In genomic region chr15:38084289-38084688, GRCh38 we compare ENCODE assay signal across 8 cellular contexts.
DNase-seq lines count a peak whose midpoint lies in the region; ATAC-seq and TF ChIP-seq lines count a peak whose summit lies in the region.

No MANE protein-coding gene starts in this region.

- H3K27me3 ChIP-seq in KMS-11 (ENCODE audit: insufficient read depth, low read depth) (no peaks in the 10 kb centered on the region), stomach (no peaks in the 10 kb centered on the region)

- no peaks in the 10 kb centered on the region for H4K20me1 ChIP-seq in KMS-11 (ENCODE audit: insufficient read depth)

- peak overlapping the region; percentile 56; the same call in 1 of the 2 replicates for H2AFZ ChIP-seq in KMS-11 (ENCODE audit: low read depth)

- TF ChIP-seq POLR2A in stomach (IDR thresholded peaks at IDR 0.05) = no peak

- H3K9ac ChIP-seq in KMS-11 = peak overlapping the region; percentile 53; the same call in 1 of the 2 replicates

- intact Hi-C loops in stomach (cut with DNase I; ENCODE audit: low total_unique reads) = no loop called here

- no peaks in the 10 kb centered on the region for H3K9me3 ChIP-seq in stomach

- TF ChIP-seq CTCF in KMS-11 (conservative IDR thresholded peaks at IDR 0.05; ENCODE audit: low read depth, low read length) = no peak
- TF ChIP-seq CTCF in fibroblast of pulmonary artery (IDR thresholded peaks at IDR 0.05; ENCODE audit: low read length, missing control alignments) = no peak
- no peak for TF ChIP-seq CTCF in stomach (IDR thresholded peaks at IDR 0.05)

- ATAC-seq in GM18502 (IDR thresholded peaks at IDR 0.05; ENCODE audit: poor library complexity, unreplicated experiment) = peak; percentile 76
- peak; percentile 68 for ATAC-seq in GM21737 (IDR thresholded peaks at IDR 0.05; ENCODE audit: unreplicated experiment)
- no peak for ATAC-seq in left lobe of liver

- peak overlapping the region; percentile 83 for H3K4me2 ChIP-seq in KMS-11

- DNase-seq in fibroblast of pulmonary artery (ENCODE audit: low read depth) = peak; percentile 39
- DNase-seq in NCI-H748 treated with DMSO at 0.1 percent for 48 hours (lab: John Stamatoyannopoulos, UW) = no peak
- no peak for DNase-seq in activated T-cell treated with anti-CD3 and anti-CD28 coated beads for 4 hours
- no peak for DNase-seq in stomach
- no peak for DNase-seq in left lobe of liver (ENCODE audit: low spot score)

- H3K4me3 ChIP-seq in KMS-11 (IDR thresholded peaks at IDR 0.05; ENCODE audit: insufficient read depth, low read depth, low read length) = no peak overlapping the region
- no peak overlapping the region for H3K4me3 ChIP-seq in fibroblast of pulmonary artery (replicated peaks; ENCODE audit: low read depth, low read length)
- H3K4me3 ChIP-seq in stomach = no peak overlapping the region

- peak overlapping the region; percentile 90 for H3K27ac ChIP-seq in KMS-11
- no peak overlapping the region for H3K27ac ChIP-seq in stomach

- H3K79me2 ChIP-seq in KMS-11 (ENCODE audit: insufficient read depth, low read depth) = no peaks in the 10 kb centered on the region

- H3K4me1 ChIP-seq in KMS-11 (ENCODE audit: low read depth, poor library complexity, severe bottlenecking) (peaks cover 58% of the 10 kb centered on the region), stomach (peaks cover 3 to 39% (median 11%) of the 10 kb centered on the region in 4 donors)

- H3K36me3 ChIP-seq in KMS-11 (ENCODE audit: insufficient read depth) (no peaks in the 10 kb centered on the region), stomach (no peaks in the 10 kb centered on the region)

- no peak for TF ChIP-seq EP300 in stomach (IDR thresholded peaks at IDR 0.05)
